In genomic region chr5:40676643-40677333, GRCh38 we compare ENCODE assay signal across 7 cellular contexts. TPM values are rescaled to one million over a fixed set of nuclear protein-coding genes. Genes with fewer than 3 reads are reported as not detected.
DNase-seq lines count a peak whose midpoint lies in the region; ATAC-seq, FAIRE-seq and TF ChIP-seq lines count a peak whose summit lies in the region.

No MANE protein-coding gene starts in this region.

- CTCF ChIA-PET in HepG2 (lab: Yijun Ruan, JAX; ENCODE audit: low intra/inter-chr PET ratio, low total read pairs): no interaction called here

- no peaks in the 10 kb centered on the region for H3K9me3 ChIP-seq in HepG2 (ENCODE audit: low read length)

- H3K27me3 ChIP-seq in HL-60 (ENCODE audit: insufficient read depth, poor library complexity, severe bottlenecking): no peaks in the 10 kb centered on the region
- peaks cover 0 to 7% of the 10 kb centered on the region in 2 experiments; a peak in 2 of 5 replicates for H3K27me3 ChIP-seq in HepG2 (ENCODE audit: control insufficient read depth in 1 of 2, insufficient read depth in 2 of 2, low read length in 2 of 2)

- H3K4me3 Mint-ChIP-seq in stimulated activated naive B cell treated with anti-CD40 and anti-IgM and Interleukin-4, amounts not matched to agents 10 μg/mL and 1 μg/mL and 100 μg/mL, for 72 hours: peak overlapping the region in 1 of 2 donors; percentile 13

- POLR2A ChIA-PET in HepG2 (lab: Yijun Ruan, JAX): no interaction called here

- ATAC-seq in stimulated activated naive B cell treated with anti-CD40 and anti-IgM and Interleukin-4, amounts not matched to agents 10 μg/mL and 1 μg/mL and 100 μg/mL, for 72 hours (replicated peaks): no peak
- ATAC-seq in HepG2: no peak

- no peak overlapping the region for H3K4me2 ChIP-seq in HepG2 (ENCODE audit: low read depth, low read length)

- intact Hi-C loops in HepG2 (cut with micrococcal nuclease; ENCODE audit: unreplicated experiment): no loop called here

- no peak for FAIRE-seq in HepG2 (lab: Jason Lieb, UNC)

- no TSS peak for BruUV-seq in HepG2 (replicated peaks; lab: Mats Ljungman, UMichigan)

- 32% methylated on average over 3 of the region's 3 CpGs for WGBS in HepG2 (ENCODE audit: low lambda C conversion rate)

- H3K27me3 Mint-ChIP-seq in stimulated activated naive B cell treated with anti-CD40 and anti-IgM and Interleukin-4, amounts not matched to agents 10 μg/mL and 1 μg/mL and 100 μg/mL, for 72 hours: no peaks in the 10 kb centered on the region

- TF ChIP-seq EP300 in HepG2 (IDR thresholded peaks at IDR 0.05; ENCODE audit: low read depth in 2 of 2, low read length in 2 of 2) (no peak), HepG2 (CRISPR knock-in tag; IDR thresholded peaks at IDR 0.05; ENCODE audit: borderline replicate concordance) (no peak)

- no peak for TF ChIP-seq POLR2A in HepG2 (IDR thresholded peaks at IDR 0.05; ENCODE audit: insufficient read depth in 1 of 2, low read depth in 2 of 2, low read length in 2 of 2)

- DNase-seq in HL-60 (ENCODE audit: low read depth in 1 of 2, low spot score in 1 of 2) (no peak), T1000 (lab: John Stamatoyannopoulos, UW) (peak; percentile 48), glomerular visceral epithelial cell (ENCODE audit: extremely low spot score) (peak; percentile 86), foreskin melanocyte (no peak), GDM1 (lab: John Stamatoyannopoulos, UW) (no peak), HepG2 (ENCODE audit: low spot score) (no peak)
- DNase-seq in stimulated activated naive B cell treated with anti-CD40 and anti-IgM and Interleukin-4, amounts not matched to agents 10 μg/mL and 1 μg/mL and 100 μg/mL, for 72 hours: no peak

- peaks cover 12% of the 10 kb centered on the region; the same call in 1 of the 2 replicates for H3K4me1 ChIP-seq in HepG2 (ENCODE audit: insufficient read depth, low read length)

- H2AFZ ChIP-seq in HepG2 (ENCODE audit: low read length): no peak overlapping the region

- no peaks in the 10 kb centered on the region for H3K9me3 Mint-ChIP-seq in stimulated activated naive B cell treated with anti-CD40 and anti-IgM and Interleukin-4, amounts not matched to agents 10 μg/mL and 1 μg/mL and 100 μg/mL, for 72 hours

- H4K20me1 ChIP-seq in HepG2 (ENCODE audit: insufficient read depth, low read length): no peaks in the 10 kb centered on the region

- in situ Hi-C loops in HepG2 (cut with HindIII; ENCODE audit: extremely low pct_ligation_motif_present, low pct_unique_long_range_greater_than_20kb): loop anchor here (25.0 kb wide), 1 partner anchor 1089 kb away; no protein-coding TSS in a partner anchor

- H3K27ac ChIP-seq in HL-60 (replicated peaks) (peak overlapping the region; percentile 95), HepG2 (ENCODE audit: extremely low read length, insufficient read depth, low read length) (no peak overlapping the region)

- H3K36me3 Mint-ChIP-seq in stimulated activated naive B cell treated with anti-CD40 and anti-IgM and Interleukin-4, amounts not matched to agents 10 μg/mL and 1 μg/mL and 100 μg/mL, for 72 hours: peaks cover 18 to 23% of the 10 kb centered on the region in 2 donors

- H3K4me3 ChIP-seq in HL-60 (replicated peaks; ENCODE audit: insufficient read depth, low read length) (no peak overlapping the region), HepG2 (replicated peaks in 1 of 3; ENCODE audit: insufficient read depth in 1 of 3, low read depth in 2 of 3, low read length in 3 of 3) (no peak overlapping the region)

- H3K27ac Mint-ChIP-seq in stimulated activated naive B cell treated with anti-CD40 and anti-IgM and Interleukin-4, amounts not matched to agents 10 μg/mL and 1 μg/mL and 100 μg/mL, for 72 hours: peak overlapping the region; percentile 25

- H3K4me1 Mint-ChIP-seq in stimulated activated naive B cell treated with anti-CD40 and anti-IgM and Interleukin-4, amounts not matched to agents 10 μg/mL and 1 μg/mL and 100 μg/mL, for 72 hours: peaks cover 23 to 52% of the 10 kb centered on the region in 2 donors

- no peak for TF ChIP-seq RAD21 in HepG2 (CRISPR knock-in tag; IDR thresholded peaks at IDR 0.05)

- H3K9ac ChIP-seq in HepG2 (ENCODE audit: insufficient read depth, low read depth, low read length): no peak overlapping the region

- no peaks in the 10 kb centered on the region for H3K79me2 ChIP-seq in HepG2 (ENCODE audit: insufficient read depth, low read length)

- TF ChIP-seq CTCF in HL-60 (IDR thresholded peaks at IDR 0.05; ENCODE audit: insufficient read depth, low read length) (no peak), HepG2 (CRISPR knock-in tag; IDR thresholded peaks at IDR 0.05) (no peak)

- H3K36me3 ChIP-seq in HepG2 (replicated peaks in 1 of 2; ENCODE audit: control insufficient read depth in 1 of 2, insufficient read depth in 2 of 2, low read length in 2 of 2): no peaks in the 10 kb centered on the region

TF ChIP-seq in HepG2, 621 proteins besides CTCF, POLR2A, EP300 and RAD21:
- TF ChIP-seq FOXK1 (CRISPR knock-in tag; IDR thresholded peaks at IDR 0.05; ENCODE audit: borderline replicate concordance, low read depth): no peak
- no peak for TF ChIP-seq ZNF180 (CRISPR knock-in tag; IDR thresholded peaks at IDR 0.05; ENCODE audit: borderline replicate concordance, low read depth)
- TF ChIP-seq, protein P1, sequence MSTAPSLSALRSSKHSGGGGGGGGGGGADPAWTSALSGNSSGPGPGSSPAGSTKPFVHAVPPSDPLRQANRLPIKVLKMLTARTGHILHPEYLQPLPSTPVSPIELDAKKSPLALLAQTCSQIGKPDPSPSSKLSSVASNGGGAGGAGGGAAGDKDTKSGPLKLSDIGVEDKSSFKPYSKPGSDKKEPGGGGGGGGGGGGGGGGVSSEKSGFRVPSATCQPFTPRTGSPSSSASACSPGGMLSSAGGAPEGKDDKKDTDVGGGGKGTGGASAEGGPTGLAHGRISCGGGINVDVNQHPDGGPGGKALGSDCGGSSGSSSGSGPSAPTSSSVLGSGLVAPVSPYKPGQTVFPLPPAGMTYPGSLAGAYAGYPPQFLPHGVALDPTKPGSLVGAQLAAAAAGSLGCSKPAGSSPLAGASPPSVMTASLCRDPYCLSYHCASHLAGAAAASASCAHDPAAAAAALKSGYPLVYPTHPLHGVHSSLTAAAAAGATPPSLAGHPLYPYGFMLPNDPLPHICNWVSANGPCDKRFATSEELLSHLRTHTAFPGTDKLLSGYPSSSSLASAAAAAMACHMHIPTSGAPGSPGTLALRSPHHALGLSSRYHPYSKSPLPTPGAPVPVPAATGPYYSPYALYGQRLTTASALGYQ (CRISPR knock-in tag; IDR thresholded peaks at IDR 0.05): no peak
- no peak for TF ChIP-seq SP2 (CRISPR knock-in tag; IDR thresholded peaks at IDR 0.05)
- TF ChIP-seq STAT5B (CRISPR knock-in tag; IDR thresholded peaks at IDR 0.05): no peak
- no peak for TF ChIP-seq ZKSCAN5 (CRISPR knock-in tag; IDR thresholded peaks at IDR 0.05)
- TF ChIP-seq ZNF431 (CRISPR knock-in tag; IDR thresholded peaks at IDR 0.05; ENCODE audit: borderline replicate concordance, low read depth): no peak

RNA-seq across cellular contexts. Expression of gene PTGER4, which starts 2.9 kb away (rescaled TPM):
- total RNA-seq in HepG2 (2016; rRNA removed; fragmentation: Illumina TruSeq; extraction: Trizol): 0.11 TPM in 1 of 2 replicates, not detected in the other
- not detected in 2 replicates for total RNA-seq in HepG2 (2016; cell fraction: cytosol; rRNA removed; fragmentation: Illumina TruSeq; extraction: Trizol; ENCODE audit: low read depth)
- total RNA-seq in HepG2 (2016; cell fraction: insoluble cytoplasmic fraction; rRNA removed; fragmentation: Illumina TruSeq; extraction: Trizol): not detected in 2 replicates
- not detected in 2 replicates for total RNA-seq in HepG2 (2016; cell fraction: membrane; rRNA removed; fragmentation: Illumina TruSeq; extraction: Trizol)
- total RNA-seq in HepG2 (2016; cell fraction: nucleus; rRNA removed; fragmentation: Illumina TruSeq; extraction: Trizol): not detected in 2 replicates
- polyA plus RNA-seq in HepG2 (2011; rRNA removed): 0.01 and 0.03 TPM in 2 replicates
- 0.04 TPM in 1 of 2 replicates, not detected in the other for polyA plus RNA-seq in HepG2 (2011; cell fraction: cytosol; rRNA removed)
- 0.14 and 0.16 TPM in 2 replicates for polyA plus RNA-seq in HepG2 (2011; cell fraction: nucleus; rRNA removed)
- not detected in 2 replicates for polyA plus RNA-seq in HepG2 (2012)
- not detected in 2 replicates for polyA plus RNA-seq in HepG2 (2016; cell fraction: cytosol; fragmentation: Illumina TruSeq; extraction: Trizol; ENCODE audit: low read depth)
- polyA plus RNA-seq in HepG2 (2016; cell fraction: insoluble cytoplasmic fraction; fragmentation: Illumina TruSeq; extraction: Trizol; ENCODE audit: low read depth): not detected in 2 replicates
- polyA plus RNA-seq in HepG2 (2016; cell fraction: membrane; fragmentation: Illumina TruSeq; extraction: Trizol; ENCODE audit: low read depth): not detected in 2 replicates
- not detected in 2 replicates for polyA plus RNA-seq in HepG2 (2016; cell fraction: nucleus; fragmentation: Illumina TruSeq; extraction: Trizol; ENCODE audit: insufficient read depth, low read depth)
- 2.9 TPM in 1 of 2 replicates, not detected in the other for polyA minus RNA-seq in HepG2 (2011; rRNA and poly(A)+ RNA removed; ENCODE audit: low replicate concordance)
- not detected in 2 replicates for polyA minus RNA-seq in HepG2 (2011; cell fraction: cytosol; rRNA and poly(A)+ RNA removed)
- polyA minus RNA-seq in HepG2 (2011; cell fraction: nucleus; rRNA and poly(A)+ RNA removed): not detected in 2 replicates

Comparison
In these comparisons a context has a peak if more than half of its experiments do, and no peak if none do; other contexts are left out.
1. DNase-seq: peak in T1000 (single experiment) and glomerular visceral epithelial cell (single experiment); none in HL-60 (0 of 2), stimulated activated naive B cell treated with anti-CD40 and anti-IgM and Interleukin-4, amounts not matched to agents 10 μg/mL and 1 μg/mL and 100 μg/mL, for 72 hours (single experiment), foreskin melanocyte (single experiment), GDM1 (single experiment) and HepG2 (single experiment).